ENCODE assay signal across 15 cellular contexts in genomic region chr2:213237251-213237650, GRCh38. TPM values are rescaled to one million over a fixed set of nuclear protein-coding genes. Genes with fewer than 3 reads are reported as not detected.
DNase-seq lines count a peak whose midpoint lies in the region; ATAC-seq and TF ChIP-seq lines count a peak whose summit lies in the region.
"Had no signal": no experiment of that assay in that cellular context is flagged by ENCODE, and none has a peak within 500 bp of the region (broad histone marks: within the 10 kb centered on the region; RNA-seq: fewer than 3 reads in every experiment).

No MANE protein-coding gene starts in this region.

- no peaks in the 10 kb centered on the region for H3K79me1 ChIP-seq in IMR-90 (ENCODE audit: low read depth in 1 of 2, low read length in 2 of 2)

- peak overlapping the region; percentile 56 for H3K27ac Mint-ChIP-seq in activated T-cell treated with anti-CD3 and anti-CD28 coated beads, Interleukin-2, amount 50 U/mL, for 24 hours
- no peak overlapping the region for H3K27ac Mint-ChIP-seq in activated naive CD8-positive, alpha-beta T cell treated with anti-CD3 and anti-CD28 coated beads, Interleukin-2, amount 50 U/mL, for 24 hours

- no peak overlapping the region for H2AFZ ChIP-seq in IMR-90 (replicated peaks; ENCODE audit: low read length, poor library complexity)

- peak; percentile 37 for ATAC-seq in IMR-90 (ENCODE audit: low read depth)
- no peak for ATAC-seq in activated naive CD8-positive, alpha-beta T cell treated with anti-CD3 and anti-CD28 coated beads, Interleukin-2, amount 50 U/mL, for 24 hours
- ATAC-seq: left ventricle myocardium superior, right cardiac atrium had no signal

- intact Hi-C loops in IMR-90 (cut with micrococcal nuclease), result loop anchor here (2.0 to 5.0 kb wide), 2 partner anchors 48 to 460 kb away; no protein-coding TSS in a partner anchor

- H2BK5ac ChIP-seq in IMR-90 (ENCODE audit: low read depth, low read length, poor library complexity, severe bottlenecking), result peak overlapping the region; percentile 86

- POLR2A ChIA-PET in IMR-90 (lab: Charles Lee; ENCODE audit: unreplicated experiment), result no interaction called here

- peak overlapping the region; percentile 9 to 80; a peak in 3 of 4 replicates for H4K8ac ChIP-seq in IMR-90 (ENCODE audit: low read depth in 2 of 2, low read length in 2 of 2)

- no CpG with 5 or more reads among the region's 1 CpG for WGBS in IMR-90 (ENCODE audit: extremely low coverage in 2 of 2, insufficient read length in 1 of 2), 2 experiments

- H2BK15ac ChIP-seq in IMR-90 (ENCODE audit: low read depth, low read length), result peak overlapping the region; percentile 16; the same call in 1 of the 3 replicates

- no peak overlapping the region for H2AK9ac ChIP-seq in IMR-90 (replicated peaks; ENCODE audit: low read depth, low read length, poor library complexity)

- CTCF ChIA-PET in IMR-90 (lab: Yijun Ruan, JAX), result no interaction called here

- H3K4me1 ChIP-seq in IMR-90 (ENCODE audit: control insufficient read depth, insufficient read depth, low read length), result peaks cover 8% of the 10 kb centered on the region
- H3K4me1 ChIP-seq in skeletal muscle satellite cell (ENCODE audit: control insufficient read depth, insufficient read depth, low read length), result peaks cover 57% of the 10 kb centered on the region

- H3K4me3 ChIP-seq in IMR-90 (ENCODE audit: insufficient read depth, low read depth, low read length) (no peak overlapping the region), skeletal muscle satellite cell (ENCODE audit: low read length) (peak overlapping the region; percentile 54)

- dilution Hi-C loops in IMR-90 (cut with HindIII; ENCODE audit: low sequenced_read_pairs, unreplicated experiment), result no loop called here

- peak overlapping the region; percentile 40 for H2BK20ac ChIP-seq in IMR-90 (ENCODE audit: low read depth, low read length)

- H3K4ac ChIP-seq in IMR-90 (ENCODE audit: low read depth, low read length), result peak overlapping the region; percentile 14; the same call in 1 of the 2 replicates

- no peak for TF ChIP-seq CTCF in IMR-90 (conservative IDR thresholded peaks at IDR 0.05; ENCODE audit: low read depth, low read length)

- no peak for TF ChIP-seq RAD21 in IMR-90 (IDR thresholded peaks at IDR 0.05; ENCODE audit: low read length)

- H2BK120ac ChIP-seq in IMR-90 (ENCODE audit: low read depth, low read length), result peak overlapping the region; percentile 71

- no peaks in the 10 kb centered on the region for H3K36me3 Mint-ChIP-seq in activated T-cell treated with anti-CD3 and anti-CD28 coated beads, Interleukin-2, amount 50 U/mL, for 24 hours (ENCODE audit: low read depth)
- no peaks in the 10 kb centered on the region for H3K36me3 Mint-ChIP-seq in activated naive CD8-positive, alpha-beta T cell treated with anti-CD3 and anti-CD28 coated beads, Interleukin-2, amount 50 U/mL, for 24 hours (ENCODE audit: low read depth)

- no peak overlapping the region for H3K9ac ChIP-seq in IMR-90 (ENCODE audit: low read depth, low read length)
- H3K9ac ChIP-seq in skeletal muscle satellite cell (ENCODE audit: low read depth, low read length), result peak overlapping the region; percentile 87

- H4K91ac ChIP-seq in IMR-90 (ENCODE audit: insufficient read depth, low read depth, low read length), result no peak overlapping the region; the same call in 1 of the 2 replicates

- no peaks in the 10 kb centered on the region for H3K36me3 ChIP-seq in IMR-90 (ENCODE audit: control insufficient read depth, insufficient read depth, low read length)
- no peaks in the 10 kb centered on the region for H3K36me3 ChIP-seq in skeletal muscle satellite cell (ENCODE audit: insufficient read depth, low read length)

- peaks cover 40% of the 10 kb centered on the region for H3K4me1 Mint-ChIP-seq in activated T-cell treated with anti-CD3 and anti-CD28 coated beads, Interleukin-2, amount 50 U/mL, for 24 hours (ENCODE audit: low read depth)
- peaks cover 52% of the 10 kb centered on the region for H3K4me1 Mint-ChIP-seq in activated naive CD8-positive, alpha-beta T cell treated with anti-CD3 and anti-CD28 coated beads, Interleukin-2, amount 50 U/mL, for 24 hours

- no peaks in the 10 kb centered on the region for H3K9me3 Mint-ChIP-seq in activated T-cell treated with anti-CD3 and anti-CD28 coated beads, Interleukin-2, amount 50 U/mL, for 24 hours
- no peaks in the 10 kb centered on the region for H3K9me3 Mint-ChIP-seq in activated naive CD8-positive, alpha-beta T cell treated with anti-CD3 and anti-CD28 coated beads, Interleukin-2, amount 50 U/mL, for 24 hours

- H4K5ac ChIP-seq in IMR-90 (ENCODE audit: low read depth, low read length), result peak overlapping the region; percentile 48; the same call in 1 of the 2 replicates

- DNase-seq in activated T-cell treated with anti-CD3 and anti-CD28 coated beads, Interleukin-2, amount 50 U/mL, for 24 hours, result no peak
- DNase-seq in activated T-cell treated with anti-CD3 and anti-CD28 coated beads for 4 hours (no peak), IMR-90 (peak; percentile 52), cerebellar cortex (ENCODE audit: low spot score) (no peak), NCI-H510A treated with DMSO at 0.1 percent for 48 hours (lab: John Stamatoyannopoulos, UW) (no peak), NCI-H1436 (lab: John Stamatoyannopoulos, UW) (no peak)
- no peak for DNase-seq in activated naive CD8-positive, alpha-beta T cell treated with anti-CD3 and anti-CD28 coated beads, Interleukin-2, amount 50 U/mL, for 24 hours
- DNase-seq: ACHN; activated CD4-positive, alpha-beta T cell treated with anti-CD3 and anti-CD28 coated beads for 48 hours; left ventricle myocardium superior; NCI-H1930; NCI-H774; right cardiac atrium; stimulated activated CD4-positive, alpha-beta T cell treated with anti-CD3 and anti-CD28 coated beads, Interleukin-2, amount 100 ng/mL, for 48 hours had no signal

- in situ Hi-C loops in IMR-90 (cut with MboI; ENCODE audit: low sequenced_read_pairs), result no loop called here

- H3K18ac ChIP-seq in IMR-90 (ENCODE audit: low read depth, low read length), result peak overlapping the region; percentile 97; the same call in 1 of the 2 replicates

- no peaks in the 10 kb centered on the region for H3K27me3 ChIP-seq in IMR-90 (ENCODE audit: control insufficient read depth, insufficient read depth, low read length)
- no peaks in the 10 kb centered on the region for H3K27me3 ChIP-seq in skeletal muscle satellite cell (ENCODE audit: control insufficient read depth, insufficient read depth, low read length)

- no peaks in the 10 kb centered on the region for H4K20me1 ChIP-seq in IMR-90 (ENCODE audit: insufficient read depth, low read length)

- TF ChIP-seq POLR2A in IMR-90 (IDR thresholded peaks at IDR 0.05; ENCODE audit: low read depth, low read length), result no peak

- no TSS peak for BruUV-seq in IMR-90 (replicated peaks; lab: Mats Ljungman, UMichigan)

- peaks cover 23% of the 10 kb centered on the region for H3K27me3 Mint-ChIP-seq in activated T-cell treated with anti-CD3 and anti-CD28 coated beads, Interleukin-2, amount 50 U/mL, for 24 hours
- H3K27me3 Mint-ChIP-seq in activated naive CD8-positive, alpha-beta T cell treated with anti-CD3 and anti-CD28 coated beads, Interleukin-2, amount 50 U/mL, for 24 hours, result peaks cover 6% of the 10 kb centered on the region

- peak overlapping the region; percentile 34; the same call in 1 of the 2 replicates for H3K56ac ChIP-seq in IMR-90 (ENCODE audit: extremely low read depth, insufficient read depth, low read length)

- peak overlapping the region; percentile 20; the same call in 1 of the 2 replicates for H3K27ac ChIP-seq in IMR-90 (ENCODE audit: insufficient read depth, low read length)

- H3K23ac ChIP-seq in IMR-90 (ENCODE audit: low read depth, low read length), result peak overlapping the region; percentile 1; the same call in 1 of the 2 replicates

- H3K9me3 ChIP-seq in IMR-90 (ENCODE audit: control insufficient read depth, insufficient read depth, low read length), result no peaks in the 10 kb centered on the region
- no peaks in the 10 kb centered on the region for H3K9me3 ChIP-seq in skeletal muscle satellite cell (replicated peaks; ENCODE audit: low read length)

- H2AK5ac ChIP-seq in IMR-90 (ENCODE audit: low read depth, low read length), result no peak overlapping the region

- no peaks in the 10 kb centered on the region for H3K9me1 ChIP-seq in IMR-90 (ENCODE audit: insufficient read depth, low read length)

- H3K14ac ChIP-seq in IMR-90 (replicated peaks; ENCODE audit: low read depth, low read length), result 0 out of 2 replicates have a peak overlapping the region, but pooled peaks have one; percentile 12

- H3K4me3 Mint-ChIP-seq in activated T-cell treated with anti-CD3 and anti-CD28 coated beads, Interleukin-2, amount 50 U/mL, for 24 hours, result peak overlapping the region; percentile 35
- peak overlapping the region; percentile 4 for H3K4me3 Mint-ChIP-seq in activated naive CD8-positive, alpha-beta T cell treated with anti-CD3 and anti-CD28 coated beads, Interleukin-2, amount 50 U/mL, for 24 hours

- H3K4me2 ChIP-seq in IMR-90 (ENCODE audit: low read depth, low read length) (peak overlapping the region; percentile 94; the same call in 1 of the 2 replicates), skeletal muscle satellite cell (ENCODE audit: low read length) (peak overlapping the region; percentile 76)

TF ChIP-seq in IMR-90, 13 proteins besides CTCF, POLR2A, EP300 and RAD21 (continues in another document):
- TF ChIP-seq FOS (IDR thresholded peaks at IDR 0.05; ENCODE audit: low read depth, low read length), result no peak
- TF ChIP-seq NFE2L2 (IDR thresholded peaks at IDR 0.05; ENCODE audit: low read depth, low read length), result no peak
- TF ChIP-seq SMC3 (IDR thresholded peaks at IDR 0.05; ENCODE audit: low read depth, low read length), result no peak
- TF ChIP-seq, protein P1, sequence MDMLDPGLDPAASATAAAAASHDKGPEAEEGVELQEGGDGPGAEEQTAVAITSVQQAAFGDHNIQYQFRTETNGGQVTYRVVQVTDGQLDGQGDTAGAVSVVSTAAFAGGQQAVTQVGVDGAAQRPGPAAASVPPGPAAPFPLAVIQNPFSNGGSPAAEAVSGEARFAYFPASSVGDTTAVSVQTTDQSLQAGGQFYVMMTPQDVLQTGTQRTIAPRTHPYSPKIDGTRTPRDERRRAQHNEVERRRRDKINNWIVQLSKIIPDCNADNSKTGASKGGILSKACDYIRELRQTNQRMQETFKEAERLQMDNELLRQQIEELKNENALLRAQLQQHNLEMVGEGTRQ (IDR thresholded peaks at IDR 0.05; ENCODE audit: low read depth, low read length), result no peak
- TF ChIP-seq CEBPB (IDR thresholded peaks at IDR 0.05; ENCODE audit: low read depth, low read length), result no peak
- no peak for TF ChIP-seq MAZ (IDR thresholded peaks at IDR 0.05; ENCODE audit: borderline replicate concordance, low read depth, low read length)
- TF ChIP-seq RCOR1 (IDR thresholded peaks at IDR 0.05; ENCODE audit: insufficient replicate concordance, low read length), result no peak
- no peak for TF ChIP-seq BHLHE40 (IDR thresholded peaks at IDR 0.05; ENCODE audit: low read depth, low read length)
- no peak for TF ChIP-seq MAFK (IDR thresholded peaks at IDR 0.05; ENCODE audit: low read depth, low read length)

RNA-seq across cellular contexts. Expression of gene SPAG16, which starts 47.0 kb away (rescaled TPM):
- total RNA-seq in IMR-90 (2012; rRNA removed), result 7.3 and 16.9 TPM in 2 replicates
- polyA plus RNA-seq in IMR-90 (2012; rRNA removed), result 12.8 and 13.5 TPM in 2 replicates
- 6.3 TPM in 2 replicates for polyA plus RNA-seq in IMR-90 (2012; cell fraction: cytosol; rRNA removed)
- polyA plus RNA-seq in IMR-90 (2012; cell fraction: nucleus; rRNA removed; ENCODE audit: low replicate concordance), result 1.4 and 4.7 TPM in 2 replicates
- 18.5 and 22.1 TPM in 2 replicates for total RNA-seq in skeletal muscle satellite cell (2012; rRNA removed)
